Comparison of ENCODE assay signal across 10 cellular contexts in genomic region chr15:99168601-99169580, GRCh38.
A peak's percentile ranks its signal among the peaks of the same experiment; 100 is the strongest.
DNase-seq lines count a peak whose midpoint lies in the region; ATAC-seq and TF ChIP-seq lines count a peak whose summit lies in the region.
"Had no signal": no experiment of that assay in that cellular context is flagged by ENCODE, and none has a peak within 500 bp of the region (broad histone marks: within the 10 kb centered on the region; RNA-seq: fewer than 3 reads in every experiment).

No MANE protein-coding gene starts in this region.

- H3K9me3 ChIP-seq in colonic mucosa (no peaks in the 10 kb centered on the region), neuronal stem cell (replicated peaks in 1 of 2; ENCODE audit: control insufficient read depth in 2 of 2, insufficient read depth in 1 of 2, low read depth in 1 of 2, low read length in 2 of 2) (no peaks in the 10 kb centered on the region), vagina (no peaks in the 10 kb centered on the region)

- H3K4ac ChIP-seq in neuronal stem cell (ENCODE audit: low read length), result no peak overlapping the region

- no peak for TF ChIP-seq CTCF in colonic mucosa (IDR thresholded peaks at IDR 0.05)
- no peak for TF ChIP-seq CTCF in vagina (IDR thresholded peaks at IDR 0.05)

- no peak overlapping the region for H4K91ac ChIP-seq in neuronal stem cell (ENCODE audit: low read depth, low read length, poor library complexity)

- H3K27me3 ChIP-seq in colonic mucosa, result no peaks in the 10 kb centered on the region
- no peaks in the 10 kb centered on the region for H3K27me3 ChIP-seq in neuronal stem cell (ENCODE audit: control insufficient read depth in 3 of 3, insufficient read depth in 3 of 3, low read depth in 1 of 3, low read length in 3 of 3)
- H3K27me3 ChIP-seq in vagina, result no peaks in the 10 kb centered on the region

- whole genome bisulfite sequencing in neuronal stem cell (ENCODE audit: extremely low coverage in 2 of 2, insufficient read length in 2 of 2, insufficient replicate concordance in 1 of 2), 2 donors, result no CpG with 5 or more reads among the region's 5 CpGs

- H3K23ac ChIP-seq in neuronal stem cell (ENCODE audit: low read depth, low read length, poor library complexity), result no peak overlapping the region

- H3K36me3 ChIP-seq in colonic mucosa (no peaks in the 10 kb centered on the region), neuronal stem cell (replicated peaks in 1 of 2; ENCODE audit: control insufficient read depth in 2 of 2, insufficient read depth in 2 of 2, low read length in 2 of 2) (peaks cover 12 to 44% of the 10 kb centered on the region in 2 donors), vagina (peaks cover 0 to 11% of the 10 kb centered on the region in 2 donors)

- no peak overlapping the region for H2BK120ac ChIP-seq in neuronal stem cell (ENCODE audit: low read depth, low read length)

- peak; percentile 12 for ATAC-seq in Right ventricle myocardium superior (ENCODE audit: poor library complexity)

- TF ChIP-seq POLR2A in vagina (IDR thresholded peaks at IDR 0.05), result no peak

- H3K9ac ChIP-seq in colonic mucosa (ENCODE audit: low read depth in 2 of 2, low read length in 2 of 2) (peak overlapping the region; percentile 18 to 19), neuronal stem cell (ENCODE audit: low read depth, low read length, poor library complexity) (no peak overlapping the region)

- no peak overlapping the region for H3K4me2 ChIP-seq in neuronal stem cell (ENCODE audit: insufficient read depth, low read length, poor library complexity, severe bottlenecking)

- H3K14ac ChIP-seq in neuronal stem cell (ENCODE audit: low read length), result no peak overlapping the region

- no peak overlapping the region for H4K8ac ChIP-seq in neuronal stem cell (ENCODE audit: low read depth, low read length)

- H2BK15ac ChIP-seq in neuronal stem cell (ENCODE audit: low read length), result no peak overlapping the region

- H3K4me3 ChIP-seq in colonic mucosa, result no peak overlapping the region
- no peak overlapping the region for H3K4me3 ChIP-seq in neuronal stem cell (ENCODE audit: low read length in 2 of 2)
- H3K4me3 ChIP-seq in vagina, result no peak overlapping the region

- no peak for DNase-seq in Right ventricle myocardium superior
- no peak for DNase-seq in cardiac septum (ENCODE audit: low spot score)
- DNase-seq in colonic mucosa, result no peak
- no peak for DNase-seq in neuronal stem cell (ENCODE audit: low spot score)
- DNase-seq in vagina (ENCODE audit: extremely low spot score in 2 of 2), result peak; percentile 54 to 91
- no peak for DNase-seq in RPMI8226
- no peak for DNase-seq in OCI-M1 (lab: John Stamatoyannopoulos, UW)
- no peak for DNase-seq in SHP77 (lab: John Stamatoyannopoulos, UW)
- DNase-seq: activated T-cell treated with anti-CD3 and anti-CD28 coated beads, Interleukin-2, amount 50 U/mL, for 48 hours; NCI-H2081 had no signal

- H3K27ac ChIP-seq in colonic mucosa, result peak overlapping the region; percentile 22
- no peak overlapping the region for H3K27ac ChIP-seq in neuronal stem cell (replicated peaks; ENCODE audit: low read length)
- peak overlapping the region; percentile 81 for H3K27ac ChIP-seq in vagina

- no peak overlapping the region for H2BK5ac ChIP-seq in neuronal stem cell (ENCODE audit: low read length)

- intact Hi-C loops in Right ventricle myocardium superior (cut with DNase I) (no loop called here), cardiac septum (cut with DNase I) (loop anchor here (1.0 kb wide), 1 partner anchor 64 kb away; the partner anchor contains the start of gene SYNM), colonic mucosa (cut with DNase I) (no loop called here), vagina (cut with DNase I) (no loop called here)

- no peak overlapping the region for H2AK5ac ChIP-seq in neuronal stem cell (ENCODE audit: low read depth, low read length)

- H2BK12ac ChIP-seq in neuronal stem cell (ENCODE audit: low read length), result no peak overlapping the region

- no peak overlapping the region for H2AFZ ChIP-seq in neuronal stem cell (ENCODE audit: low read length)

- no peaks in the 10 kb centered on the region for H3K4me1 ChIP-seq in colonic mucosa
- peaks cover 0 to 2% of the 10 kb centered on the region in 2 donors for H3K4me1 ChIP-seq in neuronal stem cell (ENCODE audit: control insufficient read depth in 2 of 2, insufficient read depth in 1 of 2, low read depth in 1 of 2, low read length in 2 of 2)
- H3K4me1 ChIP-seq in vagina, result peaks cover 13% of the 10 kb centered on the region

- no peaks in the 10 kb centered on the region for H3K79me1 ChIP-seq in neuronal stem cell (ENCODE audit: low read depth, low read length)

- H3K18ac ChIP-seq in neuronal stem cell (ENCODE audit: low read length), result peak overlapping the region; percentile 66

Comparison
In these comparisons a context has a peak if more than half of its experiments do, and no peak if none do; other contexts are left out.
1. DNase-seq: peak in vagina (2 of 2); none in Right ventricle myocardium superior (single experiment), cardiac septum (single experiment), colonic mucosa (single experiment), neuronal stem cell (single experiment), RPMI8226 (single experiment), OCI-M1 (single experiment) and SHP77 (0 of 2).